In genomic region chr12:125081427-125081826, GRCh38 we compare ENCODE assay signal across 13 cellular contexts.
DNase-seq lines count a peak whose midpoint lies in the region; ATAC-seq lines count a peak whose summit lies in the region.
"Had no signal": no experiment of that assay in that cellular context is flagged by ENCODE, and none has a peak within 500 bp of the region (broad histone marks: within the 10 kb centered on the region; RNA-seq: fewer than 3 reads in every experiment).

No MANE protein-coding gene starts in this region.

- DNase-seq in DMS79 treated with DMSO at 0.1 percent for 48 hours (lab: John Stamatoyannopoulos, UW) (peak; percentile 97), NCI-H187 (lab: John Stamatoyannopoulos, UW) (peak; percentile 89 to 97), NCI-H748 treated with DMSO at 0.1 percent for 48 hours (lab: John Stamatoyannopoulos, UW) (peak; percentile 99), kidney tubule cell (ENCODE audit: low spot score) (peak; percentile 52), T-helper 9 cell (no peak)
- DNase-seq in stimulated activated CD4-positive, alpha-beta T cell treated with anti-CD3 and anti-CD28 coated beads, Interleukin-2, amount 100 ng/mL, for 48 hours: no peak
- DNase-seq: central memory CD4-positive, alpha-beta T cell; KBM-7; NK-92 treated with Interleukin-12 subunit alpha and Interleukin-12 subunit beta, amount 100 ng/mL, for 24 hours had no signal

- ATAC-seq in GM19452 (IDR thresholded peaks at IDR 0.05; ENCODE audit: unreplicated experiment) (no peak), HG03175 (IDR thresholded peaks at IDR 0.05; ENCODE audit: unreplicated experiment) (no peak)
- ATAC-seq: GM23338, sciatic nerve had no signal

Comparison
In these comparisons a context has a peak if more than half of its experiments do, and no peak if none do; other contexts are left out.
1. DNase-seq: peak in DMS79 treated with DMSO at 0.1 percent for 48 hours (single experiment), NCI-H187 (2 of 2), NCI-H748 treated with DMSO at 0.1 percent for 48 hours (single experiment) and kidney tubule cell (single experiment); none in stimulated activated CD4-positive, alpha-beta T cell treated with anti-CD3 and anti-CD28 coated beads, Interleukin-2, amount 100 ng/mL, for 48 hours (0 of 2) and T-helper 9 cell (single experiment).